In genomic region chr9:129146441-129146933, GRCh38 we compare ENCODE assay signal across 11 cellular contexts. TPM values are rescaled to one million over a fixed set of nuclear protein-coding genes. Genes with fewer than 3 reads are reported as not detected.
DNase-seq lines count a peak whose midpoint lies in the region; ATAC-seq and TF ChIP-seq lines count a peak whose summit lies in the region.
"Had no signal": no experiment of that assay in that cellular context is flagged by ENCODE, and none has a peak within 500 bp of the region (broad histone marks: within the 10 kb centered on the region; RNA-seq: fewer than 3 reads in every experiment).

No MANE protein-coding gene starts in this region.

- H3K36me3 ChIP-seq in gastroesophageal sphincter (peaks cover 0 to 48% of the 10 kb centered on the region in 2 donors), neuronal stem cell (replicated peaks in 1 of 2; ENCODE audit: control insufficient read depth in 2 of 2, insufficient read depth in 2 of 2, low read length in 2 of 2) (peaks cover 11 to 79% of the 10 kb centered on the region in 2 donors), aorta (ENCODE audit: control insufficient read depth in 1 of 2, insufficient read depth in 2 of 2, low read length in 1 of 2) (no peaks in the 10 kb centered on the region)

- H3K27ac ChIP-seq in gastroesophageal sphincter (peak overlapping the region; percentile 44 to 100 (median 92)), neuronal stem cell (replicated peaks; ENCODE audit: low read length) (peak overlapping the region; percentile 83), aorta (ENCODE audit: low read depth in 1 of 2, low read length in 2 of 2) (peak overlapping the region; percentile 58 to 85)
- H3K27ac ChIP-seq: neutrophil had no signal

- H3K9me3 ChIP-seq in gastroesophageal sphincter = no peaks in the 10 kb centered on the region
- no peaks in the 10 kb centered on the region for H3K9me3 ChIP-seq in neuronal stem cell (replicated peaks in 1 of 2; ENCODE audit: control insufficient read depth in 2 of 2, insufficient read depth in 1 of 2, low read depth in 1 of 2, low read length in 2 of 2)
- H3K9me3 ChIP-seq in aorta (ENCODE audit: control insufficient read depth, low read length) = no peaks in the 10 kb centered on the region
- H3K9me3 ChIP-seq: neutrophil had no signal

- H2BK12ac ChIP-seq in neuronal stem cell (ENCODE audit: low read length) = peak overlapping the region; percentile 14

- no peak overlapping the region for H2BK15ac ChIP-seq in neuronal stem cell (ENCODE audit: low read length)

- intact Hi-C loops in aorta (cut with DNase I) (loop anchor here in 1 of 2 donors (2.0 kb wide), 1 partner anchor 20 kb away; no protein-coding TSS in a partner anchor), left colon (cut with DNase I, micrococcal nuclease) (loop anchor here (10.0 kb wide), 2 partner anchors 338 to 348 kb away; no protein-coding TSS in a partner anchor)

- no peak for TF ChIP-seq EP300 in gastroesophageal sphincter (IDR thresholded peaks at IDR 0.05)

- peaks cover 14% of the 10 kb centered on the region for H3K36me3 Mint-ChIP-seq in activated naive CD8-positive, alpha-beta T cell treated with anti-CD3 and anti-CD28 coated beads, Interleukin-2, amount 10 ng/mL, durations not matched to agents 7 days and 5 days
- peaks cover 10% of the 10 kb centered on the region for H3K36me3 Mint-ChIP-seq in activated naive CD8-positive, alpha-beta T cell treated with anti-CD3 and anti-CD28 coated beads, Interleukin-2, amount 50 U/mL, for 24 hours (ENCODE audit: low read depth)

- H3K9ac ChIP-seq in neuronal stem cell (ENCODE audit: low read depth, low read length, poor library complexity) = peak overlapping the region; percentile 71

- H2BK120ac ChIP-seq in neuronal stem cell (ENCODE audit: low read depth, low read length) = no peak overlapping the region

- peak overlapping the region; percentile 84 for H2BK5ac ChIP-seq in neuronal stem cell (ENCODE audit: low read length)

- no peak overlapping the region for H3K4me3 Mint-ChIP-seq in activated naive CD8-positive, alpha-beta T cell treated with anti-CD3 and anti-CD28 coated beads, Interleukin-2, amount 10 ng/mL, durations not matched to agents 7 days and 5 days
- H3K4me3 Mint-ChIP-seq in activated naive CD8-positive, alpha-beta T cell treated with anti-CD3 and anti-CD28 coated beads, Interleukin-2, amount 50 U/mL, for 24 hours = no peak overlapping the region

- H3K4me1 ChIP-seq in gastroesophageal sphincter = peaks cover 14 to 81% (median 61%) of the 10 kb centered on the region in 3 donors
- peaks cover 44 to 47% of the 10 kb centered on the region in 2 donors for H3K4me1 ChIP-seq in neuronal stem cell (ENCODE audit: control insufficient read depth in 2 of 2, insufficient read depth in 1 of 2, low read depth in 1 of 2, low read length in 2 of 2)
- H3K4me1 ChIP-seq in aorta (ENCODE audit: control insufficient read depth in 1 of 2, insufficient read depth in 2 of 2, low read length in 2 of 2) = peaks cover 0 to 6% of the 10 kb centered on the region in 2 donors

- H4K91ac ChIP-seq in neuronal stem cell (ENCODE audit: low read depth, low read length, poor library complexity) = no peak overlapping the region

- no peak overlapping the region for H4K8ac ChIP-seq in neuronal stem cell (ENCODE audit: low read depth, low read length)

- 12% methylated on average over 4 of the region's 8 CpGs; no CpG with 5 or more reads in 1 of the 2 donors for WGBS in gastroesophageal sphincter (ENCODE audit: low coverage in 1 of 2), 2 donors
- WGBS in neuronal stem cell (ENCODE audit: extremely low coverage in 2 of 2, insufficient read length in 2 of 2, insufficient replicate concordance in 1 of 2), 2 donors = no CpG with 5 or more reads among the region's 8 CpGs
- WGBS in aorta, 2 donors = 10 to 14% methylated on average over 7 to 8 of the region's 8 CpGs

- H3K27me3 Mint-ChIP-seq in activated naive CD8-positive, alpha-beta T cell treated with anti-CD3 and anti-CD28 coated beads, Interleukin-2, amount 10 ng/mL, durations not matched to agents 7 days and 5 days = no peaks in the 10 kb centered on the region
- no peaks in the 10 kb centered on the region for H3K27me3 Mint-ChIP-seq in activated naive CD8-positive, alpha-beta T cell treated with anti-CD3 and anti-CD28 coated beads, Interleukin-2, amount 50 U/mL, for 24 hours

- H3K14ac ChIP-seq in neuronal stem cell (ENCODE audit: low read length) = no peak overlapping the region

- POLR2A ChIA-PET in activated naive CD8-positive, alpha-beta T cell treated with anti-CD3 and anti-CD28 coated beads, Interleukin-2, amount 10 ng/mL, durations not matched to agents 7 days and 5 days (lab: Charles Lee) = interaction anchor here (1.1 kb wide), 1 partner anchor 463 kb away, joined by 3 read pairs; no protein-coding TSS in a partner anchor

- no peak for TF ChIP-seq CTCF in gastroesophageal sphincter (IDR thresholded peaks at IDR 0.05)

- H2AK5ac ChIP-seq in neuronal stem cell (ENCODE audit: low read depth, low read length) = peak overlapping the region; percentile 72

- H3K23ac ChIP-seq in neuronal stem cell (ENCODE audit: low read depth, low read length, poor library complexity) = no peak overlapping the region

- no peak for TF ChIP-seq POLR2A in gastroesophageal sphincter (IDR thresholded peaks at IDR 0.05)

- peak overlapping the region; percentile 88 for H3K18ac ChIP-seq in neuronal stem cell (ENCODE audit: low read length)

- H3K4me2 ChIP-seq in neuronal stem cell (ENCODE audit: insufficient read depth, low read length, poor library complexity, severe bottlenecking) = peak overlapping the region; percentile 19

- H3K4ac ChIP-seq in neuronal stem cell (ENCODE audit: low read length) = no peak overlapping the region

- H3K79me1 ChIP-seq in neuronal stem cell (ENCODE audit: low read depth, low read length) = peaks cover 15% of the 10 kb centered on the region

- DNase-seq in activated naive CD8-positive, alpha-beta T cell treated with anti-CD3 and anti-CD28 coated beads, Interleukin-2, amount 10 ng/mL, durations not matched to agents 7 days and 5 days = no peak
- DNase-seq in activated naive CD8-positive, alpha-beta T cell treated with anti-CD3 and anti-CD28 coated beads, Interleukin-2, amount 50 U/mL, for 24 hours = no peak
- DNase-seq in neuronal stem cell (ENCODE audit: low spot score) = no peak
- peak in 1 of 2 donors; percentile 73 for DNase-seq in aorta
- DNase-seq in NCI-H2196 (lab: John Stamatoyannopoulos, UW; ENCODE audit: unreplicated experiment) = no peak
- no peak for DNase-seq in left colon
- DNase-seq: cortex of kidney, NCI-H1930 had no signal

- ATAC-seq in activated naive CD8-positive, alpha-beta T cell treated with anti-CD3 and anti-CD28 coated beads, Interleukin-2, amount 10 ng/mL, durations not matched to agents 7 days and 5 days (ENCODE audit: low read depth) = no peak
- no peak for ATAC-seq in activated naive CD8-positive, alpha-beta T cell treated with anti-CD3 and anti-CD28 coated beads, Interleukin-2, amount 50 U/mL, for 24 hours
- ATAC-seq in gastroesophageal sphincter (peak; percentile 5), aorta (ENCODE audit: low FRiP score) (peak; percentile 20), HG02852 (IDR thresholded peaks at IDR 0.05; ENCODE audit: unreplicated experiment) (no peak), left colon (no peak)

- H3K27ac Mint-ChIP-seq in activated naive CD8-positive, alpha-beta T cell treated with anti-CD3 and anti-CD28 coated beads, Interleukin-2, amount 10 ng/mL, durations not matched to agents 7 days and 5 days = peak overlapping the region; percentile 45
- H3K27ac Mint-ChIP-seq in activated naive CD8-positive, alpha-beta T cell treated with anti-CD3 and anti-CD28 coated beads, Interleukin-2, amount 50 U/mL, for 24 hours = no peak overlapping the region

- H3K9me3 Mint-ChIP-seq in activated naive CD8-positive, alpha-beta T cell treated with anti-CD3 and anti-CD28 coated beads, Interleukin-2, amount 10 ng/mL, durations not matched to agents 7 days and 5 days = no peaks in the 10 kb centered on the region
- no peaks in the 10 kb centered on the region for H3K9me3 Mint-ChIP-seq in activated naive CD8-positive, alpha-beta T cell treated with anti-CD3 and anti-CD28 coated beads, Interleukin-2, amount 50 U/mL, for 24 hours

- H3K4me1 Mint-ChIP-seq in activated naive CD8-positive, alpha-beta T cell treated with anti-CD3 and anti-CD28 coated beads, Interleukin-2, amount 10 ng/mL, durations not matched to agents 7 days and 5 days = peaks cover 12% of the 10 kb centered on the region
- peaks cover 24% of the 10 kb centered on the region for H3K4me1 Mint-ChIP-seq in activated naive CD8-positive, alpha-beta T cell treated with anti-CD3 and anti-CD28 coated beads, Interleukin-2, amount 50 U/mL, for 24 hours

- H3K4me3 ChIP-seq in gastroesophageal sphincter = peak overlapping the region in 1 of 2 donors; percentile 4
- H3K4me3 ChIP-seq in neuronal stem cell (ENCODE audit: low read length in 2 of 2) = no peak overlapping the region
- H3K4me3 ChIP-seq in aorta (ENCODE audit: low read length in 2 of 2) = no peak overlapping the region

- H2AFZ ChIP-seq in neuronal stem cell (ENCODE audit: low read length) = no peak overlapping the region

- no peaks in the 10 kb centered on the region for H3K27me3 ChIP-seq in gastroesophageal sphincter
- no peaks in the 10 kb centered on the region for H3K27me3 ChIP-seq in neuronal stem cell (ENCODE audit: control insufficient read depth in 3 of 3, insufficient read depth in 3 of 3, low read depth in 1 of 3, low read length in 3 of 3)
- H3K27me3 ChIP-seq in aorta (ENCODE audit: control insufficient read depth in 1 of 2, insufficient read depth in 2 of 2, low read length in 1 of 2) = no peaks in the 10 kb centered on the region
- H3K27me3 ChIP-seq: neutrophil had no signal

RNA-seq across cellular contexts. Expression of gene IER5L, which starts 31.6 kb away (rescaled TPM):
- 1 to 10 TPM; 8.6 to 8.8 TPM for total RNA-seq in activated naive CD8-positive, alpha-beta T cell treated with anti-CD3 and anti-CD28 coated beads, Interleukin-2, amount 10 ng/mL, durations not matched to agents 7 days and 5 days
- 10 to 100 TPM in 2 of 4 donors, 1 to 10 TPM in 2; 7.4 to 14.3 (median 10.4) TPM for total RNA-seq in gastroesophageal sphincter
- polyA plus RNA-seq in neuronal stem cell (2013, experiment 1 of 2) = 15.9 TPM
- 15.2 TPM for polyA plus RNA-seq in neuronal stem cell (2013, experiment 2 of 2)
- 10 to 100 TPM; 28.3 to 66.9 TPM for total RNA-seq in aorta
- polyA plus RNA-seq in aorta = 10 to 100 TPM in 1 of 2 donors, 1 to 10 TPM in 1; 8.8 to 37.2 TPM
- total RNA-seq in left colon = 1 to 10 TPM; 4.3 to 8.8 TPM

RNA-seq across cellular contexts. Expression of gene PTPA, which starts 35.3 kb away (rescaled TPM):
- total RNA-seq in activated naive CD8-positive, alpha-beta T cell treated with anti-CD3 and anti-CD28 coated beads, Interleukin-2, amount 10 ng/mL, durations not matched to agents 7 days and 5 days = 10 to 100 TPM; 88.3 to 91.0 TPM
- total RNA-seq in gastroesophageal sphincter (100 to 1,000 TPM in 1 of 4 donors, 10 to 100 TPM in 3; 58.7 to 100 (median 71.6) TPM), aorta (100 to 1,000 TPM in 1 of 2 donors, 10 to 100 TPM in 1; 80.3 to 156 TPM), left colon (10 to 100 TPM; 90.8 to 91.9 TPM)
- polyA plus RNA-seq in neuronal stem cell (2013, experiment 1 of 2) = 74.5 TPM
- 76.7 TPM for polyA plus RNA-seq in neuronal stem cell (2013, experiment 2 of 2)
- 10 to 100 TPM; 60.6 to 73.2 TPM for polyA plus RNA-seq in aorta

RNA-seq across cellular contexts. Expression of gene CRAT, which starts 35.9 kb away (rescaled TPM):
- total RNA-seq in activated naive CD8-positive, alpha-beta T cell treated with anti-CD3 and anti-CD28 coated beads, Interleukin-2, amount 10 ng/mL, durations not matched to agents 7 days and 5 days = 10 to 100 TPM; 19.5 to 22.7 TPM
- total RNA-seq in gastroesophageal sphincter (10 to 100 TPM; 59.6 to 91.2 (median 67.5) TPM), aorta (10 to 100 TPM; 42.0 to 48.4 TPM), left colon (10 to 100 TPM; 62.4 to 76.1 TPM)
- polyA plus RNA-seq in neuronal stem cell (2013, experiment 1 of 2) = 12.9 TPM
- polyA plus RNA-seq in neuronal stem cell (2013, experiment 2 of 2) = 12.1 TPM
- 10 to 100 TPM; 26.8 to 51.1 TPM for polyA plus RNA-seq in aorta

Comparison
In these comparisons a context has a peak if more than half of its experiments do, and no peak if none do; other contexts are left out.
1. ATAC-seq: peak in gastroesophageal sphincter (single experiment) and aorta (single experiment); none in activated naive CD8-positive, alpha-beta T cell treated with anti-CD3 and anti-CD28 coated beads, Interleukin-2, amount 10 ng/mL, durations not matched to agents 7 days and 5 days (single experiment), activated naive CD8-positive, alpha-beta T cell treated with anti-CD3 and anti-CD28 coated beads, Interleukin-2, amount 50 U/mL, for 24 hours (single experiment), HG02852 (single experiment) and left colon (single experiment).
2. Peak in every context shown above with its lines, with median percentiles within 50 percentile points of each other: H3K27ac ChIP-seq.